Comparison of ENCODE assay signal across 21 cellular contexts in genomic region chr15:64237677-64238076, GRCh38.
"Had no signal": no experiment of that assay in that cellular context is flagged by ENCODE, and none has a peak within 500 bp of the region (broad histone marks: within the 10 kb centered on the region; RNA-seq: fewer than 3 reads in every experiment).

No MANE protein-coding gene starts in this region.

- H3K27me3 Mint-ChIP-seq: activated CD4-positive, alpha-beta T cell treated with anti-CD3 and anti-CD28 coated beads, Interleukin-2, amount 10 ng/mL, durations not matched to agents 24 days and 14 days; activated CD8-positive, alpha-beta memory T cell treated with anti-CD3 and anti-CD28 coated beads, Interleukin-2, amount 10 ng/mL, durations not matched to agents 7 days and 5 days; activated CD8-positive, alpha-beta T cell treated with anti-CD3 and anti-CD28 coated beads for 36 hours; memory B cell had no signal

- H3K27ac Mint-ChIP-seq: activated CD4-positive, alpha-beta T cell treated with anti-CD3 and anti-CD28 coated beads, Interleukin-2, amount 10 ng/mL, durations not matched to agents 24 days and 14 days; activated CD8-positive, alpha-beta memory T cell treated with anti-CD3 and anti-CD28 coated beads, Interleukin-2, amount 10 ng/mL, durations not matched to agents 7 days and 5 days; activated CD8-positive, alpha-beta T cell treated with anti-CD3 and anti-CD28 coated beads for 36 hours; activated naive CD4-positive, alpha-beta T cell treated with anti-CD3 and anti-CD28 coated beads, Interleukin-2, amount 50 U/mL, for 72 hours; nephron had no signal

- DNase-seq: activated CD4-positive, alpha-beta T cell treated with anti-CD3 and anti-CD28 coated beads, Interleukin-2, amount 10 ng/mL, durations not matched to agents 24 days and 14 days; activated CD8-positive, alpha-beta memory T cell treated with anti-CD3 and anti-CD28 coated beads, Interleukin-2, amount 10 ng/mL, durations not matched to agents 7 days and 5 days; activated CD8-positive, alpha-beta T cell treated with anti-CD3 and anti-CD28 coated beads for 36 hours; activated T-cell treated with anti-CD3 and anti-CD28 coated beads for 4 hours; colonic mucosa; dorsolateral prefrontal cortex; head of caudate nucleus; islet precursor cell; left cardiac atrium; ovary; spleen; stimulated activated CD4-positive, alpha-beta T cell treated with anti-CD3 and anti-CD28 coated beads, Interleukin-4, amount 100 ng/mL, for 1 hour; stimulated activated naive CD4-positive, alpha-beta T cell treated with Interleukin-2 at 50 U/mL for 16 hours; substantia nigra; thyroid gland; upper lobe of right lung had no signal

- H3K4me1 Mint-ChIP-seq: nephron had no signal

- ATAC-seq: activated CD4-positive, CD25-positive, alpha-beta regulatory T cell treated with anti-CD3 and anti-CD28 coated beads, Interleukin-2, amount 50 U/mL, for 24 hours; activated CD8-positive, alpha-beta memory T cell treated with anti-CD3 and anti-CD28 coated beads, Interleukin-2, amount 10 ng/mL, durations not matched to agents 7 days and 5 days; activated CD8-positive, alpha-beta T cell treated with anti-CD3 and anti-CD28 coated beads for 36 hours; activated naive CD4-positive, alpha-beta T cell treated with anti-CD3 and anti-CD28 coated beads, Interleukin-2, amount 50 U/mL, for 72 hours; gastroesophageal sphincter; left cardiac atrium; upper lobe of right lung had no signal

- H3K4me3 Mint-ChIP-seq: activated CD4-positive, alpha-beta T cell treated with anti-CD3 and anti-CD28 coated beads, Interleukin-2, amount 10 ng/mL, durations not matched to agents 24 days and 14 days; activated CD8-positive, alpha-beta memory T cell treated with anti-CD3 and anti-CD28 coated beads, Interleukin-2, amount 10 ng/mL, durations not matched to agents 7 days and 5 days; activated CD8-positive, alpha-beta T cell treated with anti-CD3 and anti-CD28 coated beads for 36 hours; memory B cell; nephron had no signal
